Comparison of ENCODE assay signal across 9 cellular contexts in the genomic region with DNA sequence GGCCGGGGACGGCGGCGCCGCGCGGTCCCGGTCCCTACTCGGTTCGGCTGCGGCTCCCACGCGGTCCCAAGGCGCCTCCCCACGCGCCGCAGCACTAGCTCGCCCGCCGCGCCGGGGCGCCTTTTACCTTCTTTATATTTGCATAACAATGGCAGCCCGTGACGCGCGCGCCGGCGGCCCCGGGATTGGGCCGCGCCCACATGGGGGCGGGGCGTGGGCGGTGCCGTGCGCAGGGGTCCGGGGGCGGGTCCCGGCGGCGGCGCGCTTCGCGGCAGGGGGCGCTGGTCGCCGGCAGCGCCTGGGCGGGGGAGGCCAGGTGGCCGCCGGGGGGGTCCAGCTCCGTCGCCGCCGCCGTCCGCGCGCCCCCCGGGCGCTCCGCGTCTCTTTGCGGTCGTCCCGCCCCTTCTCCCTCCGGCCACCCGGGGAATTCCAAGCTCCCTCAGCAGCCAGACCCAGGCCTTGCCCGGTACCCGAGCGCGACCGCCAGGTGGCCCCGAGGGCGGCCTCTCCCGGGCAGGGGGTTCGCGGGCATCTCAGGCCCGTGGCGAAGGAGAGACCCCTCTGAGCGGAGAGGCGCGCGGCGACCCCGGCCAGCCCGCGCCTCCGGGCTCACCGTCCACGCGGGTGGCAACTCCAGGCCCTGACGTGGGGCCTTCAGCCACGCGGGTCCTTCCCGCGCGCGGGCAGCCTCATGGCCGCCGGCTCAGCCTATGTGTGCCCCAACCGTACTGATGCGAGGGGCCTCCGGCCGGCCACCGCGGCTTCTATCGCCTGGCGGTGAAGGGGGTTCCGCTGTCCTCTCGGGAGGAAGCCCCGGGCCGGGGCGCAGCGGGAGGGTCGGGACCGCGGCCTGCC. TPM values are rescaled to one million over a fixed set of nuclear protein-coding genes. Genes with fewer than 3 reads are reported as not detected.
DNase-seq lines count a peak whose midpoint lies in the region; ATAC-seq and TF ChIP-seq lines count a peak whose summit lies in the region.
"Had no signal": no experiment of that assay in that cellular context is flagged by ENCODE, and none has a peak within 500 bp of the region (broad histone marks: within the 10 kb centered on the region; RNA-seq: fewer than 3 reads in every experiment).

A gene with protein sequence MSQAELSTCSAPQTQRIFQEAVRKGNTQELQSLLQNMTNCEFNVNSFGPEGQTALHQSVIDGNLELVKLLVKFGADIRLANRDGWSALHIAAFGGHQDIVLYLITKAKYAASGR (minus strand): TSS at position 96 of the 855 bp plus-strand sequence. CDS start 343 bp downstream, outside the sequence.

- ATAC-seq in HG03354 (IDR thresholded peaks at IDR 0.05; ENCODE audit: poor library complexity, severe bottlenecking, unreplicated experiment) = peak; percentile 79
- peak; percentile 85 for ATAC-seq in memory B cell (ENCODE audit: low read depth)

- H3K36me3 Mint-ChIP-seq in activated CD4-positive, alpha-beta memory T cell treated with anti-CD3 and anti-CD28 coated beads, Interleukin-2, amount 10 ng/mL, durations not matched to agents 7 days and 5 days (ENCODE audit: low read depth) = no peaks in the 10 kb centered on the region
- H3K36me3 Mint-ChIP-seq in memory B cell = no peaks in the 10 kb centered on the region

- H3K4me1 Mint-ChIP-seq in activated CD4-positive, alpha-beta memory T cell treated with anti-CD3 and anti-CD28 coated beads, Interleukin-2, amount 10 ng/mL, durations not matched to agents 7 days and 5 days = peaks cover 19% of the 10 kb centered on the region
- peaks cover 6% of the 10 kb centered on the region for H3K4me1 Mint-ChIP-seq in memory B cell

- CTCF ChIA-PET in activated CD4-positive, alpha-beta memory T cell treated with anti-CD3 and anti-CD28 coated beads, Interleukin-2, amount 10 ng/mL, durations not matched to agents 7 days and 5 days (lab: Charles Lee) = interaction anchor here (0.6 to 1.9 kb wide), 9 partner anchors 9 to 170 kb away, joined by 3 to 5 read pairs (median 4); partner anchors contain the start of genes EXD3, NOXA1 and TOR4A

- POLR2A ChIA-PET in activated CD4-positive, alpha-beta memory T cell treated with anti-CD3 and anti-CD28 coated beads, Interleukin-2, amount 10 ng/mL, durations not matched to agents 7 days and 5 days (lab: Charles Lee) = interaction anchor here (0.9 to 1.9 kb wide), 6 partner anchors 11 to 160 kb away, joined by 3 to 10 read pairs (median 4); partner anchors contain the start of genes EXD3, NOXA1, NSMF and TUBB4B

- peak; percentile 85 for DNase-seq in Ammon's horn (ENCODE audit: low spot score)
- DNase-seq in NCI-H748 treated with DMSO at 0.1 percent for 48 hours (lab: John Stamatoyannopoulos, UW) = peak; percentile 66
- peak; percentile 90 for DNase-seq in activated CD4-positive, alpha-beta memory T cell treated with anti-CD3 and anti-CD28 coated beads, Interleukin-2, amount 10 ng/mL, durations not matched to agents 7 days and 5 days
- peak; percentile 91 for DNase-seq in effector CD8-positive, alpha-beta T cell (lab: John Stamatoyannopoulos, UW)
- DNase-seq in memory B cell (ENCODE audit: low spot score in 2 of 2) = peak; percentile 93 to 95
- peak; percentile 82 for DNase-seq in stimulated activated CD8-positive, alpha-beta memory T cell treated with anti-CD3 and anti-CD28 coated beads, Interleukin-12 subunit alpha, Interleukin-12 subunit beta, amount 100 ng/mL, for 1 hour (ENCODE audit: low read depth)

- H3K9me3 Mint-ChIP-seq in activated CD4-positive, alpha-beta memory T cell treated with anti-CD3 and anti-CD28 coated beads, Interleukin-2, amount 10 ng/mL, durations not matched to agents 7 days and 5 days = no peaks in the 10 kb centered on the region
- no peaks in the 10 kb centered on the region for H3K9me3 Mint-ChIP-seq in memory B cell

- peak; percentile 85 for TF ChIP-seq POLR2A in GM19099 (IDR thresholded peaks at IDR 0.05; ENCODE audit: extremely low read depth, insufficient read length, low read depth)

- H3K4me3 Mint-ChIP-seq in activated CD4-positive, alpha-beta memory T cell treated with anti-CD3 and anti-CD28 coated beads, Interleukin-2, amount 10 ng/mL, durations not matched to agents 7 days and 5 days = peak within 1 kb of the TSS; percentile 48
- peak within 1 kb of the TSS; percentile 56 for H3K4me3 Mint-ChIP-seq in memory B cell

- H3K27me3 Mint-ChIP-seq in activated CD4-positive, alpha-beta memory T cell treated with anti-CD3 and anti-CD28 coated beads, Interleukin-2, amount 10 ng/mL, durations not matched to agents 7 days and 5 days = peaks cover 28% of the 10 kb centered on the region
- peaks cover 4% of the 10 kb centered on the region for H3K27me3 Mint-ChIP-seq in memory B cell

- no peak within 1 kb of the TSS for H3K27ac Mint-ChIP-seq in activated CD4-positive, alpha-beta memory T cell treated with anti-CD3 and anti-CD28 coated beads, Interleukin-2, amount 10 ng/mL, durations not matched to agents 7 days and 5 days
- no peak within 1 kb of the TSS for H3K27ac Mint-ChIP-seq in memory B cell

RNA-seq across cellular contexts. Expression of the gene that starts here (rescaled TPM):
- under 1 TPM; 0.71 to 0.75 TPM for total RNA-seq in activated CD4-positive, alpha-beta memory T cell treated with anti-CD3 and anti-CD28 coated beads, Interleukin-2, amount 10 ng/mL, durations not matched to agents 7 days and 5 days
- total RNA-seq: M059J had no signal

Comparison
In these comparisons a context has a peak if more than half of its experiments do, and no peak if none do; other contexts are left out.
1. Peak in every context shown above with its lines: DNase-seq and ATAC-seq.
2. Peak in DNase-seq in activated CD4-positive, alpha-beta memory T cell treated with anti-CD3 and anti-CD28 coated beads, Interleukin-2, amount 10 ng/mL, durations not matched to agents 7 days and 5 days; RNA of the gene not detected or under 1 TPM.